In the genomic region with DNA sequence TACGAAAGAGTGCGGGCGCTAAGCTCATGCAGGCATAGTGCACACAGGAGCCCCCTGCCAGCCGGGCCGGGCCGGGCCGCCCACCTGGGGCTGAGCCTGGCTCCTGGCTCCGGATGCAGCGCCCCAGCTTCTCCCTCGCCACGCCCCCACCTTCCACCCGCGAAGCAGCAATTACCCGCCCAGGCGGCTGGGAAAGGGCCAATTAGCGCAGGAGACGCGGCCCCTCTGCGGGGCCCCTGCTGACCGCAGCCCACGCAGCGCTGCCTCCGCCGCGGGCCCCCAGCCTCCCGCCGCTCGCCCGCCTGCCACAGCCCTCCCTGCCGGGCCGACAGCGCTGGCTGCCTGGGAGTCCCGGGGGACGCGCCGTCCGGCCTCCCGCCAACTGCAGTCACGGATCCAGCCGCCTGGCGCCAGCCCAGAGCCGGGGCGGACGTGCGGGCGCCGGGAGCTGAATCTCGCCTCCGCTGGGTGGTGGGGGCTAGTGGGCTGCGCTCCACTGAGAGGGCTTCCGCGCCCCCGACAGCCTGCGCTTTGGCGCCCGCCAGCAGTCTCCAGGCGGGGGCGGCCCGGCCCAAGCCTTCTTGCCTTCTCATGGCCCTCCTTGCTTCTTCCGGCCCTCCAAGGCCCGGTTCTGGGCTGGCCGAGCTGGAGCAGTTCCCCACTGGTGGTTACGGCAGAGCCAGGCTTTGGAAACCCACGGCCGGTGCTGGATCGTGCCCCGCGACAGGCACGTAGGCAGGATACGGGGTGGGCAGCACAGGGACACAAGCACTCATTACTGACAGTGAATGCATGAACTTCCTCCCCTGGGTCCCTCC, we compare ENCODE assay signal across 8 cellular contexts. TPM values are rescaled to one million over a fixed set of nuclear protein-coding genes. Genes with fewer than 3 reads are reported as not detected.
DNase-seq lines count a peak whose midpoint lies in the region; ATAC-seq and TF ChIP-seq lines count a peak whose summit lies in the region.

No MANE protein-coding gene starts in this region.

- H3K4me1 ChIP-seq in RWPE2 (ENCODE audit: insufficient read depth, poor library complexity, severe bottlenecking), result no peaks in the 10 kb centered on the region
- peaks cover 14% of the 10 kb centered on the region for H3K4me1 ChIP-seq in thymus (ENCODE audit: control insufficient read depth, insufficient read depth, low read length)

- H3K27me3 Mint-ChIP-seq in osteocyte (ENCODE audit: unreplicated experiment), result no peaks in the 10 kb centered on the region

- no peaks in the 10 kb centered on the region for H3K9me3 Mint-ChIP-seq in osteocyte (ENCODE audit: unreplicated experiment)

- peaks cover 5% of the 10 kb centered on the region for H3K4me1 Mint-ChIP-seq in osteocyte (ENCODE audit: unreplicated experiment)

- H3K27me3 ChIP-seq in RWPE2 (ENCODE audit: insufficient read depth, poor library complexity, severe bottlenecking) (no peaks in the 10 kb centered on the region), thymus (ENCODE audit: control insufficient read depth, insufficient read depth) (peaks cover 14% of the 10 kb centered on the region)

- H3K27ac ChIP-seq in RWPE2 (ENCODE audit: poor library complexity, severe bottlenecking), result no peak overlapping the region
- no peak overlapping the region for H3K27ac ChIP-seq in thymus (ENCODE audit: low read depth)

- peak; percentile 43 for DNase-seq in DMS 273 treated with DMSO at 0.1 percent for 48 hours (lab: John Stamatoyannopoulos, UW)
- DNase-seq in RWPE2 (ENCODE audit: low spot score), result peak; percentile 64
- DNase-seq in activated naive CD4-positive, alpha-beta T cell treated with anti-CD3 and anti-CD28 coated beads, Interleukin-2, amount 50 U/mL, for 16 hours, result peak; percentile 70
- peak; percentile 90 for DNase-seq in Right ventricle myocardium superior
- DNase-seq in osteocyte (ENCODE audit: extremely low spot score, unreplicated experiment), result peak; percentile 95

- ATAC-seq in HG02588 (IDR thresholded peaks at IDR 0.05; ENCODE audit: unreplicated experiment), result peak; percentile 40
- peak; percentile 52 for ATAC-seq in RWPE2 (ENCODE audit: low read depth)
- ATAC-seq in Right ventricle myocardium superior (ENCODE audit: poor library complexity), result peak; percentile 94
- no peak for ATAC-seq in HG03159 (IDR thresholded peaks at IDR 0.05; ENCODE audit: unreplicated experiment)

- no peaks in the 10 kb centered on the region for H3K9me3 ChIP-seq in RWPE2 (ENCODE audit: severe bottlenecking)
- no peaks in the 10 kb centered on the region for H3K9me3 ChIP-seq in thymus (ENCODE audit: control insufficient read depth)

- no peak overlapping the region for H3K27ac Mint-ChIP-seq in osteocyte (ENCODE audit: unreplicated experiment)

- under 1% methylated on average over 70 of the region's 70 CpGs for WGBS in thymus

- TF ChIP-seq CTCF in RWPE2 (IDR thresholded peaks at IDR 0.05; ENCODE audit: poor library complexity, severe bottlenecking) (no peak), osteocyte (IDR thresholded peaks at IDR 0.05) (peak; percentile 46)

- H3K36me3 ChIP-seq in RWPE2 (ENCODE audit: low read depth) (no peaks in the 10 kb centered on the region), thymus (ENCODE audit: control insufficient read depth, insufficient read depth) (no peaks in the 10 kb centered on the region)

- H3K4me3 Mint-ChIP-seq in osteocyte (ENCODE audit: unreplicated experiment), result peak overlapping the region; percentile 61

- intact Hi-C loops in Right ventricle myocardium superior (cut with DNase I), result no loop called here

- H3K4me3 ChIP-seq in RWPE2 (ENCODE audit: severe bottlenecking) (peak overlapping the region; percentile 34), thymus (ENCODE audit: low read length) (peak overlapping the region; percentile 50)

- no peaks in the 10 kb centered on the region for H3K36me3 Mint-ChIP-seq in osteocyte (ENCODE audit: unreplicated experiment)

RNA-seq across cellular contexts. Expression of a gene that starts 14.9 kb away (rescaled TPM):
- total RNA-seq in Right ventricle myocardium superior (23.1 TPM), osteocyte (75.2 and 88.3 TPM in 2 replicates)
- 49.4 TPM for polyA plus RNA-seq in thymus

RNA-seq across cellular contexts. Expression of a gene that starts 25.6 kb away (rescaled TPM):
- total RNA-seq in Right ventricle myocardium superior (6.2 TPM), osteocyte (3.3 and 3.8 TPM in 2 replicates)
- 14.6 TPM for polyA plus RNA-seq in thymus

RNA-seq across cellular contexts. Expression of a gene that starts 53.0 kb away (rescaled TPM):
- total RNA-seq in Right ventricle myocardium superior (2.0 TPM), osteocyte (0.24 and 0.73 TPM in 2 replicates)
- polyA plus RNA-seq in thymus, result 0.32 TPM

Comparison
In these comparisons a context has a peak if more than half of its experiments do, and no peak if none do; other contexts are left out.
1. DNase-seq: peak in every context shown above with its lines; median percentile 95 in osteocyte; 90 in Right ventricle myocardium superior; 70 in activated naive CD4-positive, alpha-beta T cell treated with anti-CD3 and anti-CD28 coated beads, Interleukin-2, amount 50 U/mL, for 16 hours; 64 in RWPE2; 43 in DMS 273 treated with DMSO at 0.1 percent for 48 hours.